Comparison of ENCODE assay signal across 17 cellular contexts in the genomic region with DNA sequence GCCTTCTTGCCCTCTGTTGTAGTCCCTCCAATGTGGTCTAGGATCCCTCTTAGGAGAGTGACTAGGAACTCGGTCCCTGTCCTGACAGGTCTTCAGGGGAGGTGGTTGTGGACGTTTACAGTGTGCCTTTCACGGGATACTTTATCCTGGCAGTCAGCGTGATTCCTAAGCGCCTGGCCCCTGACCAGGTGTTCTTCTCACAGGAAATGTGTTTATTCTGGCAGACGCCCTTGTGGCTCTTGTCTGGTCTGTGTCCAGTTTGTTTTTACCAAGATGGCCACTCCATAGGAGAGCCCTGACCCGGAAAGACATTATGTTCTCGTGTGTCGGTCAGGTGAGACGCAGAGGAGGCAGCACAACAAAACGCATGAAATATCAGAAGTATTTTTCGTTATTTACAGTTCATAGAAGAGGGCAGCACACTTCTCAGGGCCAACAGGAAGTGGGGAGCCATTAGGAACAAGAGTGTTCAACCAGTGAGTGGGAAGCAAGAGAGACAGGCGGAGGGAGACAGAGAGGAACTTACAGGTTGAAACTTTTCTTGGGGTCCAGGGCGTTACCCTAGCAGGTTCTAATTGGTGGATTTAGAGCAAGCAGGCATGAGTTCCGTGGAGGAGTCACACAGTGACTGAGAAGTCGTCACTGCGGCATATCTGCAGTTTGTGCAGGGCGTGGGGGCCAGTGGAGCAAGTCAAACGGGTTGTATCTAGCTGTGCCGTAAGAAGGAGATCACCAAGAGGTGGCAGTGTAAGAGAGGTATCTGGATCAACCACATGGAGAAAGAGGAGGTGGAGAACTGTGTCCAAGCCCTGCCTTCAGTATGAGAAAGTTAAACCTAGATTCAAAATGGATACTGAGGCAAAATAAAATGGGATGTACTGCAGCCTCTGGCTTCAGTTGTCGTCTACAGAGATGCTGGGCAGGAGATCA.
DNase-seq lines count a peak whose midpoint lies in the region; ATAC-seq, FAIRE-seq and TF ChIP-seq lines count a peak whose summit lies in the region.
"Had no signal": no experiment of that assay in that cellular context is flagged by ENCODE, and none has a peak within 500 bp of the region (broad histone marks: within the 10 kb centered on the region; RNA-seq: fewer than 3 reads in every experiment).

No MANE protein-coding gene starts in this region.

- no peak overlapping the region for H2AFZ ChIP-seq in HepG2 (ENCODE audit: low read length)

- no peak overlapping the region for H3K4me3 ChIP-seq in HepG2 (replicated peaks in 1 of 3; ENCODE audit: insufficient read depth in 1 of 3, low read depth in 2 of 3, low read length in 3 of 3)
- H3K4me3 ChIP-seq: cardiac muscle cell, upper lobe of right lung had no signal

- WGBS in HepG2 (ENCODE audit: low lambda C conversion rate), result 41% methylated on average over 16 of the region's 21 CpGs

- DNase-seq in HuH-7.5 (ENCODE audit: low spot score), result peak; percentile 6
- DNase-seq in HepG2 (ENCODE audit: low spot score), result peak; percentile 3
- no peak for DNase-seq in D721Med (ENCODE audit: insufficient read length, low spot score)
- DNase-seq in DMS114 treated with DMSO at 0.1 percent for 48 hours (lab: John Stamatoyannopoulos, UW; ENCODE audit: unreplicated experiment), result no peak
- DNase-seq: activated B cell treated with CpG ODN at 0.5 μM for 24 hours; activated naive CD4-positive, alpha-beta T cell treated with anti-CD3 and anti-CD28 coated beads, Interleukin-2, amount 10 ng/mL, durations not matched to agents 7 days and 5 days; DMS79 treated with DMSO at 0.1 percent for 48 hours; effector memory CD4-positive, alpha-beta T cell; foreskin melanocyte; NCI-H187 treated with DMSO at 0.1 percent for 48 hours; SK-N-SH; upper lobe of right lung had no signal

- intact Hi-C loops in HepG2 (cut with micrococcal nuclease; ENCODE audit: unreplicated experiment), result no loop called here

- peak; percentile 15; the same call in 1 of the 2 replicates for TF ChIP-seq CTCF in C4-2B (conservative IDR thresholded peaks at IDR 0.05)
- TF ChIP-seq CTCF in VCaP (conservative IDR thresholded peaks at IDR 0.05), result no peak
- TF ChIP-seq CTCF in HepG2 (CRISPR knock-in tag; IDR thresholded peaks at IDR 0.05), result peak; percentile 27; the same call in 1 of the 2 replicates
- no peak for TF ChIP-seq CTCF in D721Med (IDR thresholded peaks at IDR 0.05; ENCODE audit: insufficient read depth, missing control alignments)

- POLR2A ChIA-PET in HepG2 (lab: Yijun Ruan, JAX), result no interaction called here

- peak overlapping the region; percentile 16; the same call in 1 of the 2 replicates for H3K27ac ChIP-seq in C4-2B
- H3K27ac ChIP-seq in VCaP, result 0 out of 2 replicates have a peak overlapping the region, but pooled peaks have one; percentile 20
- no peak overlapping the region for H3K27ac ChIP-seq in HepG2 (ENCODE audit: extremely low read length, insufficient read depth, low read length)
- H3K27ac ChIP-seq: cardiac muscle cell, upper lobe of right lung had no signal

- CTCF ChIA-PET in HepG2 (lab: Yijun Ruan, JAX; ENCODE audit: low intra/inter-chr PET ratio, low total read pairs), result no interaction called here

- no peak overlapping the region for H3K4me2 ChIP-seq in HepG2 (ENCODE audit: low read depth, low read length)
- H3K4me2 ChIP-seq: SK-N-SH had no signal

- no peaks in the 10 kb centered on the region for H3K4me1 ChIP-seq in HepG2 (ENCODE audit: insufficient read depth, low read length)
- H3K4me1 ChIP-seq: upper lobe of right lung had no signal

- no peak overlapping the region for H3K9ac ChIP-seq in HepG2 (ENCODE audit: insufficient read depth, low read depth, low read length)
- H3K9ac ChIP-seq: SK-N-SH had no signal

- no TSS peak for BruUV-seq in HepG2 (replicated peaks; lab: Mats Ljungman, UMichigan)

- TF ChIP-seq POLR2A in HepG2 (IDR thresholded peaks at IDR 0.05; ENCODE audit: insufficient read depth in 1 of 2, low read depth in 2 of 2, low read length in 2 of 2), result no peak

- in situ Hi-C loops in HepG2 (cut with HindIII; ENCODE audit: extremely low pct_ligation_motif_present, low pct_unique_long_range_greater_than_20kb), result no loop called here

- TF ChIP-seq EP300 in HepG2 (IDR thresholded peaks at IDR 0.05; ENCODE audit: low read depth in 2 of 2, low read length in 2 of 2) (no peak), HepG2 (CRISPR knock-in tag; IDR thresholded peaks at IDR 0.05; ENCODE audit: borderline replicate concordance) (no peak)

- FAIRE-seq in HepG2 (lab: Jason Lieb, UNC) (no peak), D721Med (lab: Jason Lieb, UNC) (no peak)

- no peaks in the 10 kb centered on the region for H3K27me3 ChIP-seq in HepG2 (ENCODE audit: control insufficient read depth in 1 of 2, insufficient read depth in 2 of 2, low read length in 2 of 2)
- H3K27me3 ChIP-seq: cardiac muscle cell, upper lobe of right lung had no signal

- no peaks in the 10 kb centered on the region for H3K9me3 ChIP-seq in HepG2 (ENCODE audit: low read length)
- H3K9me3 ChIP-seq: SK-N-SH, upper lobe of right lung had no signal

- no peak for TF ChIP-seq RAD21 in HepG2 (CRISPR knock-in tag; IDR thresholded peaks at IDR 0.05)

- no peaks in the 10 kb centered on the region for H3K79me2 ChIP-seq in HepG2 (ENCODE audit: insufficient read depth, low read length)

- H4K20me1 ChIP-seq in HepG2 (ENCODE audit: insufficient read depth, low read length), result no peaks in the 10 kb centered on the region

- ATAC-seq in HepG2 (peak; percentile 73), GM21576 (IDR thresholded peaks at IDR 0.05; ENCODE audit: unreplicated experiment) (no peak), HG03342 (IDR thresholded peaks at IDR 0.05; ENCODE audit: unreplicated experiment) (no peak)
- ATAC-seq: upper lobe of right lung had no signal

- H3K36me3 ChIP-seq in HepG2 (replicated peaks in 1 of 2; ENCODE audit: control insufficient read depth in 1 of 2, insufficient read depth in 2 of 2, low read length in 2 of 2), result no peaks in the 10 kb centered on the region
- H3K36me3 ChIP-seq: cardiac muscle cell, upper lobe of right lung had no signal

TF ChIP-seq in HepG2, 621 proteins besides CTCF, POLR2A, EP300 and RAD21:
- TF ChIP-seq STAG1 (CRISPR knock-in tag; IDR thresholded peaks at IDR 0.05) (peak; percentile 20; the same call in 1 of the 2 replicates), ZNF777 (CRISPR knock-in tag; IDR thresholded peaks at IDR 0.05) (no peak)
- TF ChIP-seq, protein P1, sequence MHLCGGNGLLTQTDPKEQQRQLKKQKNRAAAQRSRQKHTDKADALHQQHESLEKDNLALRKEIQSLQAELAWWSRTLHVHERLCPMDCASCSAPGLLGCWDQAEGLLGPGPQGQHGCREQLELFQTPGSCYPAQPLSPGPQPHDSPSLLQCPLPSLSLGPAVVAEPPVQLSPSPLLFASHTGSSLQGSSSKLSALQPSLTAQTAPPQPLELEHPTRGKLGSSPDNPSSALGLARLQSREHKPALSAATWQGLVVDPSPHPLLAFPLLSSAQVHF (CRISPR knock-in tag; IDR thresholded peaks at IDR 0.05), result no peak

Comparison
In these comparisons a context has a peak if more than half of its experiments do, and no peak if none do; other contexts are left out.
1. CTCF ChIP-seq: peak in C4-2B (single experiment) and HepG2 (single experiment); none in VCaP (single experiment) and D721Med (single experiment).
2. DNase-seq: peak in HuH-7.5 (single experiment) and HepG2 (single experiment); none in D721Med (single experiment) and DMS114 treated with DMSO at 0.1 percent for 48 hours (single experiment).